ENCODE assay signal across 20 cellular contexts in genomic region chr6:33215761-33216649, GRCh38. TPM values are rescaled to one million over a fixed set of nuclear protein-coding genes. Genes with fewer than 3 reads are reported as not detected.
DNase-seq lines count a peak whose midpoint lies in the region; ATAC-seq and TF ChIP-seq lines count a peak whose summit lies in the region.
"Had no signal": no experiment of that assay in that cellular context is flagged by ENCODE, and none has a peak within 500 bp of the region (broad histone marks: within the 10 kb centered on the region; RNA-seq: fewer than 3 reads in every experiment).

No MANE protein-coding gene starts in this region.

- no peak overlapping the region for H3K27ac Mint-ChIP-seq in activated T-cell treated with anti-CD3 and anti-CD28 coated beads, Interleukin-2, amount 50 U/mL, for 72 hours
- H3K27ac Mint-ChIP-seq in activated naive CD8-positive, alpha-beta T cell treated with anti-CD3 and anti-CD28 coated beads, Interleukin-2, amount 50 U/mL, for 24 hours: no peak overlapping the region
- H3K27ac Mint-ChIP-seq in stimulated activated effector memory CD8-positive, alpha-beta T cell treated with anti-CD3 and anti-CD28 coated beads, Interleukin-12 subunit alpha, Interleukin-12 subunit beta, amount 100 ng/mL, for 72 hours: no peak overlapping the region
- H3K27ac Mint-ChIP-seq in Calu3 (ENCODE audit: unreplicated experiment): no peak overlapping the region
- H3K27ac Mint-ChIP-seq: effector memory CD8-positive, alpha-beta T cell; T-helper 17 cell had no signal

- H3K4me3 Mint-ChIP-seq in activated T-cell treated with anti-CD3 and anti-CD28 coated beads, Interleukin-2, amount 50 U/mL, for 72 hours: peak overlapping the region; percentile 17 to 23
- no peak overlapping the region for H3K4me3 Mint-ChIP-seq in activated T-cell treated with anti-CD3 and anti-CD28 coated beads, Interleukin-2, amount 50 U/mL, for 4 hours
- H3K4me3 Mint-ChIP-seq in activated naive CD8-positive, alpha-beta T cell treated with anti-CD3 and anti-CD28 coated beads, Interleukin-2, amount 50 U/mL, for 24 hours: no peak overlapping the region
- no peak overlapping the region for H3K4me3 Mint-ChIP-seq in stimulated activated effector memory CD8-positive, alpha-beta T cell treated with anti-CD3 and anti-CD28 coated beads, Interleukin-12 subunit alpha, Interleukin-12 subunit beta, amount 100 ng/mL, for 72 hours
- no peak overlapping the region for H3K4me3 Mint-ChIP-seq in Calu3 (ENCODE audit: low read depth, unreplicated experiment)
- H3K4me3 Mint-ChIP-seq: effector memory CD8-positive, alpha-beta T cell; T-helper 17 cell had no signal

- H3K4me1 Mint-ChIP-seq in activated T-cell treated with anti-CD3 and anti-CD28 coated beads, Interleukin-2, amount 50 U/mL, for 72 hours (ENCODE audit: low read depth): peaks cover 39% of the 10 kb centered on the region
- H3K4me1 Mint-ChIP-seq in activated T-cell treated with anti-CD3 and anti-CD28 coated beads, Interleukin-2, amount 50 U/mL, for 4 hours (ENCODE audit: low read depth): peaks cover 21% of the 10 kb centered on the region
- H3K4me1 Mint-ChIP-seq in activated naive CD8-positive, alpha-beta T cell treated with anti-CD3 and anti-CD28 coated beads, Interleukin-2, amount 50 U/mL, for 24 hours: peaks cover 25% of the 10 kb centered on the region
- H3K4me1 Mint-ChIP-seq in stimulated activated effector memory CD8-positive, alpha-beta T cell treated with anti-CD3 and anti-CD28 coated beads, Interleukin-12 subunit alpha, Interleukin-12 subunit beta, amount 100 ng/mL, for 72 hours: peaks cover 27% of the 10 kb centered on the region
- peaks cover 18% of the 10 kb centered on the region for H3K4me1 Mint-ChIP-seq in Calu3 (ENCODE audit: low read depth, unreplicated experiment)

- CTCF ChIA-PET in Calu3 (lab: Charles Lee): interaction anchor here (0.6 kb wide), 1 partner anchor 18 kb away, joined by 5 read pairs; no protein-coding TSS in a partner anchor

- no TSS peak for BruUV-seq in Calu3 (replicated peaks; lab: Mats Ljungman, UMichigan)

- no peak for TF ChIP-seq POLR2A in uterus (IDR thresholded peaks at IDR 0.05)

- H3K36me3 ChIP-seq in uterus: no peaks in the 10 kb centered on the region

- peaks cover 42% of the 10 kb centered on the region for H3K27me3 Mint-ChIP-seq in activated T-cell treated with anti-CD3 and anti-CD28 coated beads, Interleukin-2, amount 50 U/mL, for 72 hours (ENCODE audit: low read depth)
- peaks cover 37% of the 10 kb centered on the region for H3K27me3 Mint-ChIP-seq in activated T-cell treated with anti-CD3 and anti-CD28 coated beads, Interleukin-2, amount 50 U/mL, for 4 hours (ENCODE audit: low read depth)
- H3K27me3 Mint-ChIP-seq in activated naive CD8-positive, alpha-beta T cell treated with anti-CD3 and anti-CD28 coated beads, Interleukin-2, amount 50 U/mL, for 24 hours: peaks cover 12% of the 10 kb centered on the region
- H3K27me3 Mint-ChIP-seq in Calu3 (ENCODE audit: unreplicated experiment): peaks cover 93% of the 10 kb centered on the region

- intact Hi-C loops in uterus (cut with DNase I; ENCODE audit: low total_unique reads): no loop called here
- intact Hi-C loops in Calu3 (cut with micrococcal nuclease; ENCODE audit: unreplicated experiment): no loop called here

- H3K4me3 ChIP-seq in uterus: no peak overlapping the region
- H3K4me3 ChIP-seq: BLaER1, body of pancreas, esophagus muscularis mucosa, gastrocnemius medialis, Peyer's patch, right atrium auricular region had no signal

- peak; percentile 36 for ATAC-seq in activated T-cell treated with anti-CD3 and anti-CD28 coated beads, Interleukin-2, amount 50 U/mL, for 72 hours (replicated peaks in 1 of 2)
- no peak for ATAC-seq in activated T-cell treated with anti-CD3 and anti-CD28 coated beads, Interleukin-2, amount 50 U/mL, for 4 hours
- peak; percentile 27 for ATAC-seq in activated naive CD8-positive, alpha-beta T cell treated with anti-CD3 and anti-CD28 coated beads, Interleukin-2, amount 50 U/mL, for 24 hours
- ATAC-seq in stimulated activated effector memory CD8-positive, alpha-beta T cell treated with anti-CD3 and anti-CD28 coated beads, Interleukin-12 subunit alpha, Interleukin-12 subunit beta, amount 100 ng/mL, for 72 hours: peak; percentile 43
- ATAC-seq: body of pancreas; effector memory CD8-positive, alpha-beta T cell; gastrocnemius medialis; T-helper 17 cell had no signal

- H3K27me3 ChIP-seq in uterus: no peaks in the 10 kb centered on the region
- H3K27me3 ChIP-seq: body of pancreas, Peyer's patch, right atrium auricular region had no signal

- H3K9me3 ChIP-seq in uterus: no peaks in the 10 kb centered on the region
- H3K9me3 ChIP-seq: BLaER1, body of pancreas, esophagus muscularis mucosa, gastrocnemius medialis, Peyer's patch, right atrium auricular region had no signal

- no peaks in the 10 kb centered on the region for H3K9me3 Mint-ChIP-seq in activated T-cell treated with anti-CD3 and anti-CD28 coated beads, Interleukin-2, amount 50 U/mL, for 72 hours
- H3K9me3 Mint-ChIP-seq in activated T-cell treated with anti-CD3 and anti-CD28 coated beads, Interleukin-2, amount 50 U/mL, for 4 hours: no peaks in the 10 kb centered on the region
- no peaks in the 10 kb centered on the region for H3K9me3 Mint-ChIP-seq in activated naive CD8-positive, alpha-beta T cell treated with anti-CD3 and anti-CD28 coated beads, Interleukin-2, amount 50 U/mL, for 24 hours
- no peaks in the 10 kb centered on the region for H3K9me3 Mint-ChIP-seq in stimulated activated effector memory CD8-positive, alpha-beta T cell treated with anti-CD3 and anti-CD28 coated beads, Interleukin-12 subunit alpha, Interleukin-12 subunit beta, amount 100 ng/mL, for 72 hours
- H3K9me3 Mint-ChIP-seq in Calu3 (ENCODE audit: low read depth, unreplicated experiment): no peaks in the 10 kb centered on the region
- H3K9me3 Mint-ChIP-seq: effector memory CD8-positive, alpha-beta T cell had no signal

- H3K4me1 ChIP-seq in uterus: no peaks in the 10 kb centered on the region

- H3K27ac ChIP-seq in uterus: no peak overlapping the region
- H3K27ac ChIP-seq: BLaER1, body of pancreas, esophagus muscularis mucosa, gastrocnemius medialis, Peyer's patch, right atrium auricular region had no signal

- peaks cover 0 to 5% of the 10 kb centered on the region in 2 donors for H3K36me3 Mint-ChIP-seq in activated T-cell treated with anti-CD3 and anti-CD28 coated beads, Interleukin-2, amount 50 U/mL, for 72 hours (ENCODE audit: insufficient read depth in 2 of 2)
- peaks cover 3% of the 10 kb centered on the region for H3K36me3 Mint-ChIP-seq in activated T-cell treated with anti-CD3 and anti-CD28 coated beads, Interleukin-2, amount 50 U/mL, for 4 hours (ENCODE audit: insufficient read depth)
- peaks cover 5% of the 10 kb centered on the region for H3K36me3 Mint-ChIP-seq in activated naive CD8-positive, alpha-beta T cell treated with anti-CD3 and anti-CD28 coated beads, Interleukin-2, amount 50 U/mL, for 24 hours (ENCODE audit: low read depth)
- peaks cover 28% of the 10 kb centered on the region for H3K36me3 Mint-ChIP-seq in stimulated activated effector memory CD8-positive, alpha-beta T cell treated with anti-CD3 and anti-CD28 coated beads, Interleukin-12 subunit alpha, Interleukin-12 subunit beta, amount 100 ng/mL, for 72 hours
- H3K36me3 Mint-ChIP-seq in Calu3 (ENCODE audit: insufficient read depth, unreplicated experiment): peaks cover 26% of the 10 kb centered on the region

- DNase-seq in activated T-cell treated with anti-CD3 and anti-CD28 coated beads, Interleukin-2, amount 50 U/mL, for 72 hours: no peak
- no peak for DNase-seq in activated T-cell treated with anti-CD3 and anti-CD28 coated beads, Interleukin-2, amount 50 U/mL, for 4 hours
- DNase-seq in activated naive CD8-positive, alpha-beta T cell treated with anti-CD3 and anti-CD28 coated beads, Interleukin-2, amount 50 U/mL, for 24 hours: no peak
- no peak for DNase-seq in stimulated activated effector memory CD8-positive, alpha-beta T cell treated with anti-CD3 and anti-CD28 coated beads, Interleukin-12 subunit alpha, Interleukin-12 subunit beta, amount 100 ng/mL, for 72 hours (ENCODE audit: low spot score in 2 of 2)
- DNase-seq in uterus (no peak), Calu3 (no peak)
- DNase-seq: activated T-cell treated with anti-CD3 and anti-CD28 coated beads, Interleukin-2, amount 50 U/mL, for 48 hours; body of pancreas; effector memory CD8-positive, alpha-beta T cell; gastrocnemius medialis; mammary epithelial cell; NCI-H1417 treated with DMSO at 0.1 percent for 48 hours; NCI-H2107; NCI-H510A treated with DMSO at 0.1 percent for 48 hours; Peyer's patch; stimulated activated CD4-positive, alpha-beta T cell treated with anti-CD3 and anti-CD28 coated beads, Interleukin-15, amount 100 ng/mL, for 24 hours; T-helper 17 cell had no signal

- TF ChIP-seq CTCF in uterus (IDR thresholded peaks at IDR 0.05) (no peak), Calu3 (IDR thresholded peaks at IDR 0.05; ENCODE audit: unreplicated experiment) (no peak)

RNA-seq across cellular contexts. Expression of gene RING1, which starts 7.7 kb away (rescaled TPM):
- total RNA-seq in activated T-cell treated with anti-CD3 and anti-CD28 coated beads, Interleukin-2, amount 50 U/mL, for 72 hours: 10 to 100 TPM; 30.1 to 37.7 TPM
- total RNA-seq in activated T-cell treated with anti-CD3 and anti-CD28 coated beads, Interleukin-2, amount 50 U/mL, for 4 hours: 10 to 100 TPM; 64.7 to 66.5 (median 66.3) TPM
- total RNA-seq in uterus: 10 to 100 TPM in 3 of 4 donors, 1 to 10 TPM in 1; 1.8 to 66.9 (median 30.1) TPM
- total RNA-seq in Calu3 (2022): 53.9 and 58.9 TPM in 2 replicates

RNA-seq across cellular contexts. Expression of gene HSD17B8, which starts 11.6 kb away (rescaled TPM):
- 10 to 100 TPM; 35.8 to 36.0 TPM for total RNA-seq in activated T-cell treated with anti-CD3 and anti-CD28 coated beads, Interleukin-2, amount 50 U/mL, for 72 hours
- 10 to 100 TPM; 11.7 to 20.1 (median 19.4) TPM for total RNA-seq in activated T-cell treated with anti-CD3 and anti-CD28 coated beads, Interleukin-2, amount 50 U/mL, for 4 hours
- total RNA-seq in uterus (10 to 100 TPM in 1 of 4 donors, 1 to 10 TPM in 2, not detected in 1; 2.6 to 11.3 (median 5.8) TPM), Calu3 (2022) (40.4 and 41.7 TPM in 2 replicates)

RNA-seq across cellular contexts. Expression of gene SLC39A7, which starts 15.3 kb away (rescaled TPM):
- 10 to 100 TPM; 56.1 to 58.3 TPM for total RNA-seq in activated T-cell treated with anti-CD3 and anti-CD28 coated beads, Interleukin-2, amount 50 U/mL, for 72 hours
- total RNA-seq in activated T-cell treated with anti-CD3 and anti-CD28 coated beads, Interleukin-2, amount 50 U/mL, for 4 hours: 10 to 100 TPM; 68.7 to 78.3 (median 72.1) TPM
- total RNA-seq in uterus: 10 to 100 TPM; 53.8 to 87.8 (median 57.5) TPM
- total RNA-seq in Calu3 (2022): 188 and 201 TPM in 2 replicates

RNA-seq across cellular contexts. Expression of gene RXRB, which starts 15.5 kb away (rescaled TPM):
- total RNA-seq in activated T-cell treated with anti-CD3 and anti-CD28 coated beads, Interleukin-2, amount 50 U/mL, for 72 hours: 10 to 100 TPM; 55.6 to 57.5 TPM
- total RNA-seq in activated T-cell treated with anti-CD3 and anti-CD28 coated beads, Interleukin-2, amount 50 U/mL, for 4 hours: 10 to 100 TPM; 55.2 to 62.3 (median 60.8) TPM
- total RNA-seq in uterus: 10 to 100 TPM; 28.6 to 71.0 (median 34.0) TPM
- 78.2 and 78.3 TPM in 2 replicates for total RNA-seq in Calu3 (2022)

RNA-seq across cellular contexts. Expression of gene COL11A2, which starts 23.7 kb away (rescaled TPM):
- total RNA-seq in activated T-cell treated with anti-CD3 and anti-CD28 coated beads, Interleukin-2, amount 50 U/mL, for 72 hours: 1 to 10 TPM; 2.5 to 3.2 TPM
- total RNA-seq in activated T-cell treated with anti-CD3 and anti-CD28 coated beads, Interleukin-2, amount 50 U/mL, for 4 hours: under 1 TPM; 0.48 to 0.98 (median 0.60) TPM
- total RNA-seq in uterus (1 to 10 TPM in 2 of 4 donors, under 1 TPM in 2; under 0.01 to 2.6 (median 1.0) TPM), Calu3 (2022) (1.8 TPM in 2 replicates)

Comparison
In these comparisons a context has a peak if more than half of its experiments do, and no peak if none do; other contexts are left out.
1. ATAC-seq: peak in activated T-cell treated with anti-CD3 and anti-CD28 coated beads, Interleukin-2, amount 50 U/mL, for 72 hours (2 of 2), activated naive CD8-positive, alpha-beta T cell treated with anti-CD3 and anti-CD28 coated beads, Interleukin-2, amount 50 U/mL, for 24 hours (single experiment) and stimulated activated effector memory CD8-positive, alpha-beta T cell treated with anti-CD3 and anti-CD28 coated beads, Interleukin-12 subunit alpha, Interleukin-12 subunit beta, amount 100 ng/mL, for 72 hours (single experiment); none in activated T-cell treated with anti-CD3 and anti-CD28 coated beads, Interleukin-2, amount 50 U/mL, for 4 hours (0 of 2).
2. H3K4me3 Mint-ChIP-seq: peak in activated T-cell treated with anti-CD3 and anti-CD28 coated beads, Interleukin-2, amount 50 U/mL, for 72 hours (2 of 2); none in activated T-cell treated with anti-CD3 and anti-CD28 coated beads, Interleukin-2, amount 50 U/mL, for 4 hours (single experiment), activated naive CD8-positive, alpha-beta T cell treated with anti-CD3 and anti-CD28 coated beads, Interleukin-2, amount 50 U/mL, for 24 hours (single experiment), stimulated activated effector memory CD8-positive, alpha-beta T cell treated with anti-CD3 and anti-CD28 coated beads, Interleukin-12 subunit alpha, Interleukin-12 subunit beta, amount 100 ng/mL, for 72 hours (single experiment) and Calu3 (single experiment).